ENCODE assay signal across 8 cellular contexts in genomic region chr1:147083919-147084272, GRCh38.
A peak's percentile ranks its signal among the peaks of the same experiment; 100 is the strongest.
DNase-seq lines count a peak whose midpoint lies in the region; ATAC-seq, FAIRE-seq and TF ChIP-seq lines count a peak whose summit lies in the region.

No MANE protein-coding gene starts in this region.

- H3K4me3 ChIP-seq in K562, result peak overlapping the region; percentile 59
- peak overlapping the region; percentile 46 for H3K4me3 ChIP-seq in mesodermal cell (ENCODE audit: extremely low read depth, insufficient read depth, low read length, poor library complexity, severe bottlenecking)

- H3K27me3 Mint-ChIP-seq in stimulated activated naive CD8-positive, alpha-beta T cell treated with anti-CD3 and anti-CD28 coated beads, Interleukin-15, Interleukin-2, amounts not matched to agents 100 ng/mL and 50 ng/mL, for 24 hours, result peaks cover 87% of the 10 kb centered on the region

- TF ChIP-seq RAD21 in K562 (CRISPR knock-in tag; conservative IDR thresholded peaks at IDR 0.05 in 1 of 2, IDR thresholded peaks at IDR 0.05 in 1 of 2), result no peak

- no peak for DNase-seq in stimulated activated naive CD8-positive, alpha-beta T cell treated with anti-CD3 and anti-CD28 coated beads, Interleukin-15, Interleukin-2, amounts not matched to agents 100 U/mL and 50 U/mL, for 24 hours
- DNase-seq in K562 (ENCODE audit: extremely low read depth in 1 of 4, low spot score in 3 of 4) (no peak), D341Med (ENCODE audit: low spot score) (no peak), RCC 7860 (ENCODE audit: low spot score) (no peak), NCI-H82 (lab: John Stamatoyannopoulos, UW) (no peak)

- H3K36me3 ChIP-seq in K562 (ENCODE audit: control insufficient read depth, insufficient read depth, low read length) (no peaks in the 10 kb centered on the region), mesodermal cell (ENCODE audit: control insufficient read depth, insufficient read depth, low read length) (no peaks in the 10 kb centered on the region)

- 35% methylated on average over 16 of the region's 18 CpGs for WGBS in K562 (ENCODE audit: insufficient coverage, low coverage, missing lambda C conversion rate)
- 14 to 16% methylated on average over 10 to 15 of the region's 18 CpGs for WGBS in mesodermal cell (ENCODE audit: insufficient coverage in 2 of 2), 2 experiments

- in situ Hi-C loops in K562 (cut with MboI), result no loop called here

- ATAC-seq in stimulated activated naive CD8-positive, alpha-beta T cell treated with anti-CD3 and anti-CD28 coated beads, Interleukin-15, Interleukin-2, amounts not matched to agents 100 U/mL and 50 U/mL, for 24 hours, result no peak
- ATAC-seq in K562 (no peak), GM21390 (IDR thresholded peaks at IDR 0.05; ENCODE audit: unreplicated experiment) (no peak)

- peak overlapping the region; percentile 22 to 100; a peak in 2 of 4 replicates for H3K9ac ChIP-seq in K562 (ENCODE audit: insufficient read depth in 1 of 2, low read depth in 2 of 2, low read length in 2 of 2)

- H3K4me3 Mint-ChIP-seq in stimulated activated naive CD8-positive, alpha-beta T cell treated with anti-CD3 and anti-CD28 coated beads, Interleukin-15, Interleukin-2, amounts not matched to agents 100 ng/mL and 50 ng/mL, for 24 hours, result peak overlapping the region; percentile 83

- H3K27ac ChIP-seq in K562 (ENCODE audit: extremely low read depth, low read depth, low read length) (peak overlapping the region; percentile 100), mesodermal cell (ENCODE audit: low read depth, low read length, severe bottlenecking) (no peak overlapping the region)

- H3K4me1 Mint-ChIP-seq in stimulated activated naive CD8-positive, alpha-beta T cell treated with anti-CD3 and anti-CD28 coated beads, Interleukin-15, Interleukin-2, amounts not matched to agents 100 ng/mL and 50 ng/mL, for 24 hours (ENCODE audit: low read depth), result peaks cover 44% of the 10 kb centered on the region

- no peak overlapping the region for H3K27ac Mint-ChIP-seq in stimulated activated naive CD8-positive, alpha-beta T cell treated with anti-CD3 and anti-CD28 coated beads, Interleukin-15, Interleukin-2, amounts not matched to agents 100 ng/mL and 50 ng/mL, for 24 hours

- TF ChIP-seq CTCF in K562 (IDR thresholded peaks at IDR 0.05 in 2 of 3, conservative IDR thresholded peaks at IDR 0.05 in 1 of 3; ENCODE audit: insufficient read depth in 2 of 3, low read depth in 1 of 3, low read length in 3 of 3), result no peak

- H3K9me3 ChIP-seq in K562 (replicated peaks; ENCODE audit: control insufficient read depth, insufficient read depth, low read depth, low read length) (no peaks in the 10 kb centered on the region), mesodermal cell (ENCODE audit: control insufficient read depth, low read length) (no peaks in the 10 kb centered on the region)

- no peaks in the 10 kb centered on the region for H3K36me3 Mint-ChIP-seq in stimulated activated naive CD8-positive, alpha-beta T cell treated with anti-CD3 and anti-CD28 coated beads, Interleukin-15, Interleukin-2, amounts not matched to agents 100 ng/mL and 50 ng/mL, for 24 hours (ENCODE audit: low read depth)

- peak overlapping the region; percentile 100; the same call in 1 of the 2 replicates for H2AFZ ChIP-seq in K562 (ENCODE audit: low read depth, low read length)

- POLR2A ChIA-PET in K562 (lab: Yijun Ruan, JAX), result interaction anchor here (0.6 to 2.1 kb wide), 44 partner anchors 8 to 821 kb away, joined by 3 to 26 read pairs (median 5); partner anchors contain the start of genes CHD1L and FMO5

- no peak for TF ChIP-seq POLR2A in K562 (conservative IDR thresholded peaks at IDR 0.05)

- no TSS peak for BruUV-seq in K562 (replicated peaks; lab: Mats Ljungman, UMichigan)

- peaks cover 15 to 22% of the 10 kb centered on the region in 2 experiments for H3K27me3 ChIP-seq in K562 (ENCODE audit: control insufficient read depth in 2 of 2, insufficient read depth in 2 of 2, low read length in 2 of 2)

- H3K4me1 ChIP-seq in K562 (replicated peaks in 1 of 2; ENCODE audit: control insufficient read depth in 2 of 2, insufficient read depth in 2 of 2, low read length in 2 of 2) (peaks cover 5 to 24% of the 10 kb centered on the region in 2 experiments; a peak in 4 of 5 replicates), mesodermal cell (ENCODE audit: control insufficient read depth, insufficient read depth, low read length, poor library complexity, severe bottlenecking) (peaks cover 14% of the 10 kb centered on the region)

- no peaks in the 10 kb centered on the region for H4K20me1 ChIP-seq in K562 (replicated peaks; ENCODE audit: control insufficient read depth, insufficient read depth, low read length)

- FAIRE-seq in K562 (lab: Jason Lieb, UNC) (no peak), RCC 7860 (lab: Jason Lieb, UNC) (no peak)

- CTCF ChIA-PET in K562 (lab: Yijun Ruan, JAX; ENCODE audit: low intra/inter-chr PET ratio), result interaction anchor here (0.7 kb wide), 1 partner anchor 65 kb away, joined by 6 read pairs; no protein-coding TSS in a partner anchor

- TF ChIP-seq EP300 in K562 (IDR thresholded peaks at IDR 0.05; ENCODE audit: low read length), result no peak

- intact Hi-C loops in K562 (cut with micrococcal nuclease), result loop anchor here (1.0 to 5.0 kb wide), 2 partner anchors 88 to 159 kb away; partner anchors contain the start of gene PRKAB2

- H3K9me3 Mint-ChIP-seq in stimulated activated naive CD8-positive, alpha-beta T cell treated with anti-CD3 and anti-CD28 coated beads, Interleukin-15, Interleukin-2, amounts not matched to agents 100 ng/mL and 50 ng/mL, for 24 hours, result no peaks in the 10 kb centered on the region

- H3K9me1 ChIP-seq in K562 (ENCODE audit: control insufficient read depth, insufficient read depth, low read length), result no peaks in the 10 kb centered on the region

- H3K79me2 ChIP-seq in K562 (ENCODE audit: control insufficient read depth, insufficient read depth, low read length), result no peaks in the 10 kb centered on the region

- H3K4me2 ChIP-seq in K562 (ENCODE audit: insufficient read depth, low read length), result peak overlapping the region; percentile 98

TF ChIP-seq in K562, 482 proteins besides CTCF, POLR2A, EP300 and RAD21:
- TF ChIP-seq TGIF2 (CRISPR knock-in tag; IDR thresholded peaks at IDR 0.05), result peak; percentile 4; the same call in 1 of the 2 replicates
- TF ChIP-seq NCOA2 (IDR thresholded peaks at IDR 0.05; ENCODE audit: partially characterized antibody in 2 of 2), result no peak
- TF ChIP-seq KAT7 (CRISPR knock-in tag; IDR thresholded peaks at IDR 0.05; ENCODE audit: borderline replicate concordance), result 0 out of 2 replicates have a peak, but pooled peaks have one; percentile 40
- TF ChIP-seq RBM22 (IDR thresholded peaks at IDR 0.05; ENCODE audit: low read depth, low read length, poor library complexity, severe bottlenecking), result peak; percentile 5
- no peak for TF ChIP-seq CREB3L1 (IDR thresholded peaks at IDR 0.05; ENCODE audit: borderline replicate concordance, low read depth)
- no peak for TF ChIP-seq MBD2 (IDR thresholded peaks at IDR 0.05; ENCODE audit: borderline replicate concordance, low read depth)
- no peak for TF ChIP-seq MAFG (tag; conservative IDR thresholded peaks at IDR 0.05)
- TF ChIP-seq MBD1 (CRISPR knock-in tag; IDR thresholded peaks at IDR 0.05), result peak; percentile 61; the same call in 1 of the 2 replicates
- TF ChIP-seq MECOM (CRISPR knock-in tag; IDR thresholded peaks at IDR 0.05), result no peak
- no peak for TF ChIP-seq TRIM28 (IDR thresholded peaks at IDR 0.05)
